Comparison of ENCODE assay signal across 1 cellular context in genomic region chr9:129487658-129488483, GRCh38.
A peak's percentile ranks its signal among the peaks of the same experiment; 100 is the strongest.
TF ChIP-seq lines count a peak whose summit lies in the region.

No MANE protein-coding gene starts in this region.

TF ChIP-seq in HepG2, 621 proteins besides CTCF, POLR2A, EP300 and RAD21 (continued from another document and continues in another):
- TF ChIP-seq, protein P1, sequence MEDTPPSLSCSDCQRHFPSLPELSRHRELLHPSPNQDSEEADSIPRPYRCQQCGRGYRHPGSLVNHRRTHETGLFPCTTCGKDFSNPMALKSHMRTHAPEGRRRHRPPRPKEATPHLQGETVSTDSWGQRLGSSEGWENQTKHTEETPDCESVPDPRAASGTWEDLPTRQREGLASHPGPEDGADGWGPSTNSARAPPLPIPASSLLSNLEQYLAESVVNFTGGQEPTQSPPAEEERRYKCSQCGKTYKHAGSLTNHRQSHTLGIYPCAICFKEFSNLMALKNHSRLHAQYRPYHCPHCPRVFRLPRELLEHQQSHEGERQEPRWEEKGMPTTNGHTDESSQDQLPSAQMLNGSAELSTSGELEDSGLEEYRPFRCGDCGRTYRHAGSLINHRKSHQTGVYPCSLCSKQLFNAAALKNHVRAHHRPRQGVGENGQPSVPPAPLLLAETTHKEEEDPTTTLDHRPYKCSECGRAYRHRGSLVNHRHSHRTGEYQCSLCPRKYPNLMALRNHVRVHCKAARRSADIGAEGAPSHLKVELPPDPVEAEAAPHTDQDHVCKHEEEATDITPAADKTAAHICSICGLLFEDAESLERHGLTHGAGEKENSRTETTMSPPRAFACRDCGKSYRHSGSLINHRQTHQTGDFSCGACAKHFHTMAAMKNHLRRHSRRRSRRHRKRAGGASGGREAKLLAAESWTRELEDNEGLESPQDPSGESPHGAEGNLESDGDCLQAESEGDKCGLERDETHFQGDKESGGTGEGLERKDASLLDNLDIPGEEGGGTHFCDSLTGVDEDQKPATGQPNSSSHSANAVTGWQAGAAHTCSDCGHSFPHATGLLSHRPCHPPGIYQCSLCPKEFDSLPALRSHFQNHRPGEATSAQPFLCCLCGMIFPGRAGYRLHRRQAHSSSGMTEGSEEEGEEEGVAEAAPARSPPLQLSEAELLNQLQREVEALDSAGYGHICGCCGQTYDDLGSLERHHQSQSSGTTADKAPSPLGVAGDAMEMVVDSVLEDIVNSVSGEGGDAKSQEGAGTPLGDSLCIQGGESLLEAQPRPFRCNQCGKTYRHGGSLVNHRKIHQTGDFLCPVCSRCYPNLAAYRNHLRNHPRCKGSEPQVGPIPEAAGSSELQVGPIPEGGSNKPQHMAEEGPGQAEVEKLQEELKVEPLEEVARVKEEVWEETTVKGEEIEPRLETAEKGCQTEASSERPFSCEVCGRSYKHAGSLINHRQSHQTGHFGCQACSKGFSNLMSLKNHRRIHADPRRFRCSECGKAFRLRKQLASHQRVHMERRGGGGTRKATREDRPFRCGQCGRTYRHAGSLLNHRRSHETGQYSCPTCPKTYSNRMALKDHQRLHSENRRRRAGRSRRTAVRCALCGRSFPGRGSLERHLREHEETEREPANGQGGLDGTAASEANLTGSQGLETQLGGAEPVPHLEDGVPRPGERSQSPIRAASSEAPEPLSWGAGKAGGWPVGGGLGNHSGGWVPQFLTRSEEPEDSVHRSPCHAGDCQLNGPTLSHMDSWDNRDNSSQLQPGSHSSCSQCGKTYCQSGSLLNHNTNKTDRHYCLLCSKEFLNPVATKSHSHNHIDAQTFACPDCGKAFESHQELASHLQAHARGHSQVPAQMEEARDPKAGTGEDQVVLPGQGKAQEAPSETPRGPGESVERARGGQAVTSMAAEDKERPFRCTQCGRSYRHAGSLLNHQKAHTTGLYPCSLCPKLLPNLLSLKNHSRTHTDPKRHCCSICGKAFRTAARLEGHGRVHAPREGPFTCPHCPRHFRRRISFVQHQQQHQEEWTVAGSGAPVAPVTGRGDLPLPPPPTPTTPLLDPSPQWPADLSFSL (CRISPR knock-in tag; IDR thresholded peaks at IDR 0.05): peak; percentile 77
- TF ChIP-seq SMAD9 (CRISPR knock-in tag; IDR thresholded peaks at IDR 0.05): no peak
- TF ChIP-seq ZBTB2 (CRISPR knock-in tag; IDR thresholded peaks at IDR 0.05; ENCODE audit: low read depth): no peak
- no peak for TF ChIP-seq ZSCAN25 (CRISPR knock-in tag; IDR thresholded peaks at IDR 0.05)
- no peak for TF ChIP-seq SAFB2 (CRISPR knock-in tag; IDR thresholded peaks at IDR 0.05; ENCODE audit: borderline replicate concordance, low read depth)
- 0 out of 2 replicates have a peak, but pooled peaks have one; percentile 67 for TF ChIP-seq ZHX1 (CRISPR knock-in tag; IDR thresholded peaks at IDR 0.05; ENCODE audit: low read depth)
- no peak for TF ChIP-seq KDM1A (CRISPR knock-in tag; IDR thresholded peaks at IDR 0.05)
- TF ChIP-seq, protein P2, sequence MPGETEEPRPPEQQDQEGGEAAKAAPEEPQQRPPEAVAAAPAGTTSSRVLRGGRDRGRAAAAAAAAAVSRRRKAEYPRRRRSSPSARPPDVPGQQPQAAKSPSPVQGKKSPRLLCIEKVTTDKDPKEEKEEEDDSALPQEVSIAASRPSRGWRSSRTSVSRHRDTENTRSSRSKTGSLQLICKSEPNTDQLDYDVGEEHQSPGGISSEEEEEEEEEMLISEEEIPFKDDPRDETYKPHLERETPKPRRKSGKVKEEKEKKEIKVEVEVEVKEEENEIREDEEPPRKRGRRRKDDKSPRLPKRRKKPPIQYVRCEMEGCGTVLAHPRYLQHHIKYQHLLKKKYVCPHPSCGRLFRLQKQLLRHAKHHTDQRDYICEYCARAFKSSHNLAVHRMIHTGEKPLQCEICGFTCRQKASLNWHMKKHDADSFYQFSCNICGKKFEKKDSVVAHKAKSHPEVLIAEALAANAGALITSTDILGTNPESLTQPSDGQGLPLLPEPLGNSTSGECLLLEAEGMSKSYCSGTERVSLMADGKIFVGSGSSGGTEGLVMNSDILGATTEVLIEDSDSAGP (CRISPR knock-in tag; IDR thresholded peaks at IDR 0.05; ENCODE audit: borderline replicate concordance): 0 out of 2 replicates have a peak, but pooled peaks have one; percentile 12
- no peak for TF ChIP-seq RFXAP (CRISPR knock-in tag; IDR thresholded peaks at IDR 0.05; ENCODE audit: borderline replicate concordance)
- TF ChIP-seq, protein P3, sequence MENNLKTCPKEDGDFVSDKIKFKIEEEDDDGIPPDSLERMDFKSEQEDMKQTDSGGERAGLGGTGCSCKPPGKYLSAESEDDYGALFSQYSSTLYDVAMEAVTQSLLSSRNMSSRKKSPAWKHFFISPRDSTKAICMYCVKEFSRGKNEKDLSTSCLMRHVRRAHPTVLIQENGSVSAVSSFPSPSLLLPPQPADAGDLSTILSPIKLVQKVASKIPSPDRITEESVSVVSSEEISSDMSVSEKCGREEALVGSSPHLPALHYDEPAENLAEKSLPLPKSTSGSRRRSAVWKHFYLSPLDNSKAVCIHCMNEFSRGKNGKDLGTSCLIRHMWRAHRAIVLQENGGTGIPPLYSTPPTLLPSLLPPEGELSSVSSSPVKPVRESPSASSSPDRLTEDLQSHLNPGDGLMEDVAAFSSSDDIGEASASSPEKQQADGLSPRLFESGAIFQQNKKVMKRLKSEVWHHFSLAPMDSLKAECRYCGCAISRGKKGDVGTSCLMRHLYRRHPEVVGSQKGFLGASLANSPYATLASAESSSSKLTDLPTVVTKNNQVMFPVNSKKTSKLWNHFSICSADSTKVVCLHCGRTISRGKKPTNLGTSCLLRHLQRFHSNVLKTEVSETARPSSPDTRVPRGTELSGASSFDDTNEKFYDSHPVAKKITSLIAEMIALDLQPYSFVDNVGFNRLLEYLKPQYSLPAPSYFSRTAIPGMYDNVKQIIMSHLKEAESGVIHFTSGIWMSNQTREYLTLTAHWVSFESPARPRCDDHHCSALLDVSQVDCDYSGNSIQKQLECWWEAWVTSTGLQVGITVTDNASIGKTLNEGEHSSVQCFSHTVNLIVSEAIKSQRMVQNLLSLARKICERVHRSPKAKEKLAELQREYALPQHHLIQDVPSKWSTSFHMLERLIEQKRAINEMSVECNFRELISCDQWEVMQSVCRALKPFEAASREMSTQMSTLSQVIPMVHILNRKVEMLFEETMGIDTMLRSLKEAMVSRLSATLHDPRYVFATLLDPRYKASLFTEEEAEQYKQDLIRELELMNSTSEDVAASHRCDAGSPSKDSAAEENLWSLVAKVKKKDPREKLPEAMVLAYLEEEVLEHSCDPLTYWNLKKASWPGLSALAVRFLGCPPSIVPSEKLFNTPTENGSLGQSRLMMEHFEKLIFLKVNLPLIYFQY (CRISPR knock-in tag; IDR thresholded peaks at IDR 0.05; ENCODE audit: borderline replicate concordance): no peak
- TF ChIP-seq KMT2A (CRISPR knock-in tag; IDR thresholded peaks at IDR 0.05): 0 out of 2 replicates have a peak, but pooled peaks have one; percentile 6
- TF ChIP-seq BCL3 (CRISPR knock-in tag; IDR thresholded peaks at IDR 0.05): no peak
- no peak for TF ChIP-seq PPARG (CRISPR knock-in tag; conservative IDR thresholded peaks at IDR 0.05)
- TF ChIP-seq SAP130 (CRISPR knock-in tag; IDR thresholded peaks at IDR 0.05; ENCODE audit: low read depth): 0 out of 2 replicates have a peak, but pooled peaks have one; percentile 44
- TF ChIP-seq ELF4 (CRISPR knock-in tag; IDR thresholded peaks at IDR 0.05; ENCODE audit: borderline replicate concordance): no peak
- TF ChIP-seq KLF15 (CRISPR knock-in tag; IDR thresholded peaks at IDR 0.05; ENCODE audit: borderline replicate concordance): 0 out of 2 replicates have a peak, but pooled peaks have one; percentile 62
- TF ChIP-seq REPIN1 (CRISPR knock-in tag; IDR thresholded peaks at IDR 0.05; ENCODE audit: borderline replicate concordance, low read depth): no peak
- TF ChIP-seq ZNF563 (CRISPR knock-in tag; IDR thresholded peaks at IDR 0.05): no peak
- TF ChIP-seq RFXANK (CRISPR knock-in tag; IDR thresholded peaks at IDR 0.05): no peak
- TF ChIP-seq MEF2D (CRISPR knock-in tag; IDR thresholded peaks at IDR 0.05): peak; percentile 46; the same call in 1 of the 2 replicates
- TF ChIP-seq ZNF670 (CRISPR knock-in tag; IDR thresholded peaks at IDR 0.05; ENCODE audit: borderline replicate concordance): no peak
- TF ChIP-seq ZFP41 (CRISPR knock-in tag; IDR thresholded peaks at IDR 0.05; ENCODE audit: borderline replicate concordance): no peak
- no peak for TF ChIP-seq ZBTB20 (CRISPR knock-in tag; IDR thresholded peaks at IDR 0.05; ENCODE audit: borderline replicate concordance, low read depth)
- no peak for TF ChIP-seq MNT (IDR thresholded peaks at IDR 0.05)
- TF ChIP-seq, protein P4, sequence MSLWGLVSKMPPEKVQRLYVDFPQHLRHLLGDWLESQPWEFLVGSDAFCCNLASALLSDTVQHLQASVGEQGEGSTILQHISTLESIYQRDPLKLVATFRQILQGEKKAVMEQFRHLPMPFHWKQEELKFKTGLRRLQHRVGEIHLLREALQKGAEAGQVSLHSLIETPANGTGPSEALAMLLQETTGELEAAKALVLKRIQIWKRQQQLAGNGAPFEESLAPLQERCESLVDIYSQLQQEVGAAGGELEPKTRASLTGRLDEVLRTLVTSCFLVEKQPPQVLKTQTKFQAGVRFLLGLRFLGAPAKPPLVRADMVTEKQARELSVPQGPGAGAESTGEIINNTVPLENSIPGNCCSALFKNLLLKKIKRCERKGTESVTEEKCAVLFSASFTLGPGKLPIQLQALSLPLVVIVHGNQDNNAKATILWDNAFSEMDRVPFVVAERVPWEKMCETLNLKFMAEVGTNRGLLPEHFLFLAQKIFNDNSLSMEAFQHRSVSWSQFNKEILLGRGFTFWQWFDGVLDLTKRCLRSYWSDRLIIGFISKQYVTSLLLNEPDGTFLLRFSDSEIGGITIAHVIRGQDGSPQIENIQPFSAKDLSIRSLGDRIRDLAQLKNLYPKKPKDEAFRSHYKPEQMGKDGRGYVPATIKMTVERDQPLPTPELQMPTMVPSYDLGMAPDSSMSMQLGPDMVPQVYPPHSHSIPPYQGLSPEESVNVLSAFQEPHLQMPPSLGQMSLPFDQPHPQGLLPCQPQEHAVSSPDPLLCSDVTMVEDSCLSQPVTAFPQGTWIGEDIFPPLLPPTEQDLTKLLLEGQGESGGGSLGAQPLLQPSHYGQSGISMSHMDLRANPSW (CRISPR knock-in tag; IDR thresholded peaks at IDR 0.05; ENCODE audit: borderline replicate concordance): no peak
- no peak for TF ChIP-seq ZNF484 (CRISPR knock-in tag; IDR thresholded peaks at IDR 0.05; ENCODE audit: borderline replicate concordance, low read depth)
- TF ChIP-seq ZNF274 (CRISPR knock-in tag; IDR thresholded peaks at IDR 0.05): no peak
- 0 out of 2 replicates have a peak, but pooled peaks have one; percentile 14 for TF ChIP-seq AHR (CRISPR knock-in tag; IDR thresholded peaks at IDR 0.05)
- no peak for TF ChIP-seq RBM22 (optimal IDR thresholded peaks at IDR 0.05; ENCODE audit: low read length)
- TF ChIP-seq GTF2F1 (IDR thresholded peaks at IDR 0.05; ENCODE audit: low read length): no peak
- TF ChIP-seq ZNF263 (CRISPR knock-in tag; IDR thresholded peaks at IDR 0.05): no peak
- TF ChIP-seq NPAS2 (CRISPR knock-in tag; IDR thresholded peaks at IDR 0.05; ENCODE audit: borderline replicate concordance): no peak
